32 cellular contexts compared by ENCODE assay signal in the genomic region with DNA sequence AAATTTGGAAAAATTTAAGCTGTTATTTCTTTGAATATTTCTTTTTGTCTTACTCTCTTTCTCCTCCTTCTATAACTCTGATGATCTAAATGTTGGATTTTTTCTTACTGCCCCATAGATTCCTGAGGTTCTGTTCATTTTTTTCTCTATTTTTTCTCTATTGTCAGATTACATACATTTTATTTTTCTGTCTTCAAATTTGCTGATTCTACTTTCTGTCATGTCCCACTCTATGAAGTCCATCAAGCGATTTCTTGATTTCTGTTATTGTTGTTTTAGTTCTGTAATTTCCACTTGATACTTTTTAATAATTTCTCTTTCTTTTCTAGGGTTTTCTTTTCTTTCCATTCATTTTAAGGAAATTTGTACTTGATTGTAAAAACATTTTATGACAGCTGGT.
"Had no signal": no experiment of that assay in that cellular context is flagged by ENCODE, and none has a peak within 500 bp of the region (broad histone marks: within the 10 kb centered on the region; RNA-seq: fewer than 3 reads in every experiment).

No MANE protein-coding gene starts in this region.

- DNase-seq: activated CD4-positive, alpha-beta memory T cell treated with anti-CD3 and anti-CD28 coated beads, Interleukin-2, amount 10 ng/mL, durations not matched to agents 7 days and 5 days; activated CD4-positive, alpha-beta T cell treated with anti-CD3 and anti-CD28 coated beads for 1 hour; activated CD4-positive, alpha-beta T cell treated with anti-CD3 and anti-CD28 coated beads for 36 hours; activated CD4-positive, alpha-beta T cell treated with anti-CD3 and anti-CD28 coated beads for 48 hours; activated CD4-positive, alpha-beta T cell treated with anti-CD3 and anti-CD28 coated beads, Interleukin-2, amount 10 ng/mL, durations not matched to agents 7 days and 5 days; activated CD4-positive, alpha-beta T cell treated with anti-CD3 and anti-CD28 coated beads, Interleukin-2, amount 50 U/mL, for 48 hours; activated CD4-positive, CD25-positive, alpha-beta regulatory T cell; activated CD8-positive, alpha-beta memory T cell treated with anti-CD3 and anti-CD28 coated beads for 24 hours; activated CD8-positive, alpha-beta memory T cell treated with anti-CD3 and anti-CD28 coated beads, Interleukin-2, amount 10 ng/mL, durations not matched to agents 7 days and 5 days; activated CD8-positive, alpha-beta memory T cell treated with anti-CD3 and anti-CD28 coated beads, Interleukin-2, amount 50 U/mL, for 48 hours; activated CD8-positive, alpha-beta T cell treated with anti-CD3 and anti-CD28 coated beads, Interleukin-2, amount 10 ng/mL, durations not matched to agents 7 days and 5 days; activated effector memory CD4-positive, alpha-beta T cell treated with Interleukin-2 at 50 U/mL for 16 hours; activated gamma-delta T cell; activated naive CD4-positive, alpha-beta T cell treated with anti-CD3 and anti-CD28 coated beads, Interleukin-2, amount 10 ng/mL, durations not matched to agents 7 days and 5 days; activated naive CD4-positive, alpha-beta T cell treated with Interleukin-2 at 50 U/mL for 16 hours; activated naive CD8-positive, alpha-beta T cell treated with anti-CD3 and anti-CD28 coated beads, Interleukin-2, amount 10 ng/mL, durations not matched to agents 7 days and 5 days; activated naive CD8-positive, alpha-beta T cell treated with anti-CD3 and anti-CD28 coated beads, Interleukin-2, amount 50 U/mL, for 24 hours; activated T-cell treated with anti-CD3 and anti-CD28 coated beads, Interleukin-2, amount 50 U/mL, for 24 hours; activated T-cell treated with anti-CD3 and anti-CD28 coated beads, Interleukin-2, amount 50 U/mL, for 48 hours; amygdala; anterior cingulate cortex; caudate nucleus; cerebellar nuclear complex; T-helper 1 cell; T-helper 2 cell; T-helper 9 cell had no signal

- H3K36me3 ChIP-seq: ascending aorta, cardiac muscle cell had no signal

- FAIRE-seq: bronchial epithelial cell, TTC549 had no signal

- H3K27me3 ChIP-seq: ascending aorta, cardiac muscle cell had no signal

- ATAC-seq: activated CD4-positive, alpha-beta T cell treated with anti-CD3 and anti-CD28 coated beads for 36 hours; activated CD4-positive, CD25-positive, alpha-beta regulatory T cell treated with anti-CD3 and anti-CD28 coated beads, Interleukin-2, amount 50 U/mL, for 24 hours; activated CD8-positive, alpha-beta memory T cell treated with anti-CD3 and anti-CD28 coated beads, Interleukin-2, amount 10 ng/mL, durations not matched to agents 7 days and 5 days; activated CD8-positive, alpha-beta T cell treated with anti-CD3 and anti-CD28 coated beads, Interleukin-2, amount 10 ng/mL, durations not matched to agents 7 days and 5 days; activated naive CD8-positive, alpha-beta T cell treated with anti-CD3 and anti-CD28 coated beads, Interleukin-2, amount 50 U/mL, for 24 hours had no signal

- H3K9me3 ChIP-seq: ascending aorta had no signal

- H3K27ac ChIP-seq: ascending aorta, cardiac muscle cell, VCaP had no signal

- H3K4me1 ChIP-seq: ascending aorta had no signal

- H3K4me3 ChIP-seq: ascending aorta, cardiac muscle cell had no signal
